In genomic region chr15:98113357-98113756, GRCh38 we compare ENCODE assay signal across 19 cellular contexts.
A peak's percentile ranks its signal among the peaks of the same experiment; 100 is the strongest.
DNase-seq lines count a peak whose midpoint lies in the region; ATAC-seq and TF ChIP-seq lines count a peak whose summit lies in the region.
"Had no signal": no experiment of that assay in that cellular context is flagged by ENCODE, and none has a peak within 500 bp of the region (broad histone marks: within the 10 kb centered on the region; RNA-seq: fewer than 3 reads in every experiment).

No MANE protein-coding gene starts in this region.

- H3K4me1 ChIP-seq in A673 (ENCODE audit: insufficient read depth, low read length, poor library complexity, severe bottlenecking): no peaks in the 10 kb centered on the region
- H3K4me1 ChIP-seq: BLaER1, HAP-1 had no signal

- TF ChIP-seq CTCF in AG10803 (conservative IDR thresholded peaks at IDR 0.05; ENCODE audit: low read length) (no peak), A673 (conservative IDR thresholded peaks at IDR 0.05; ENCODE audit: low read depth, low read length) (no peak)

- intact Hi-C loops in A673 (cut with micrococcal nuclease; ENCODE audit: unreplicated experiment): no loop called here

- CTCF ChIA-PET in A673 (lab: Charles Lee): no interaction called here

- no peaks in the 10 kb centered on the region for H3K9me3 ChIP-seq in A673 (ENCODE audit: low read depth, low read length, poor library complexity, severe bottlenecking)
- H3K9me3 ChIP-seq: HAP-1 had no signal

- POLR2A ChIA-PET in A673 (lab: Charles Lee; ENCODE audit: low non-redundant PET): no interaction called here

- DNase-seq in AG10803 (ENCODE audit: low read depth) (peak; percentile 75), GM04504 (ENCODE audit: low read depth) (peak; percentile 27), epidermal melanocyte (ENCODE audit: insufficient read length, low spot score) (peak; percentile 36), left kidney (ENCODE audit: low read depth, low spot score) (peak; percentile 67), kidney glomerular epithelial cell (lab: John Stamatoyannopoulos, UW) (no peak), A673 (ENCODE audit: low spot score) (no peak)
- DNase-seq: ACHN; CD4-positive, CD25-positive, alpha-beta regulatory T cell; CD8-positive, alpha-beta memory T cell; DMS 273 treated with DMSO at 0.1 percent for 48 hours; DMS79; GF-D8; GOT3 had no signal

- ATAC-seq in GM21529 (IDR thresholded peaks at IDR 0.05; ENCODE audit: unreplicated experiment): no peak
- no peak for ATAC-seq in HG02973 (IDR thresholded peaks at IDR 0.05; ENCODE audit: unreplicated experiment)

- no peaks in the 10 kb centered on the region for H3K36me3 ChIP-seq in A673 (ENCODE audit: insufficient read depth, low read length, poor library complexity, severe bottlenecking)
- H3K36me3 ChIP-seq: BLaER1, HAP-1 had no signal

- no peaks in the 10 kb centered on the region for H3K27me3 ChIP-seq in A673 (replicated peaks; ENCODE audit: insufficient read depth, low read depth, low read length, poor library complexity)
- H3K27me3 ChIP-seq: BLaER1 had no signal

- no TSS peak for BruUV-seq in A673 (replicated peaks; lab: Mats Ljungman, UMichigan)

- H3K4me3 ChIP-seq in AG10803 (ENCODE audit: low read length) (no peak overlapping the region), A673 (ENCODE audit: low read depth, low read length, poor library complexity, severe bottlenecking) (no peak overlapping the region)
- H3K4me3 ChIP-seq: BLaER1, HAP-1 had no signal

- no peak overlapping the region for H3K27ac ChIP-seq in A673 (ENCODE audit: low read depth, low read length, poor library complexity, severe bottlenecking)
- H3K27ac ChIP-seq: 22Rv1, BLaER1, C4-2B had no signal

Comparison
In these comparisons a context has a peak if more than half of its experiments do, and no peak if none do; other contexts are left out.
1. DNase-seq: peak in AG10803 (single experiment), GM04504 (single experiment), epidermal melanocyte (single experiment) and left kidney (single experiment); none in kidney glomerular epithelial cell (single experiment) and A673 (single experiment).